Comparison of ENCODE assay signal across 3 cellular contexts in genomic region chr1:158430163-158430562, GRCh38. TPM values are rescaled to one million over a fixed set of nuclear protein-coding genes. Genes with fewer than 3 reads are reported as not detected.
"Had no signal": no experiment of that assay in that cellular context is flagged by ENCODE, and none has a peak within 500 bp of the region (broad histone marks: within the 10 kb centered on the region; RNA-seq: fewer than 3 reads in every experiment).

No MANE protein-coding gene starts in this region.

RNA-seq across cellular contexts. Expression of gene OR10K2, which starts 4.1 kb away (rescaled TPM):
- polyA plus RNA-seq: HepG2, IMR-90, K562 had no signal

RNA-seq across cellular contexts. Expression of gene OR10T2, which starts 30.9 kb away (rescaled TPM):
- polyA plus RNA-seq: HepG2, IMR-90, K562 had no signal

RNA-seq across cellular contexts. Expression of gene OR10K1, which starts 31.5 kb away (rescaled TPM):
- polyA plus RNA-seq: HepG2, IMR-90, K562 had no signal

RNA-seq across cellular contexts. Expression of gene OR10R2, which starts 41.9 kb away (rescaled TPM):
- polyA plus RNA-seq: HepG2, IMR-90, K562 had no signal
